ENCODE assay signal across 12 cellular contexts in genomic region chr7:121504478-121504877, GRCh38.
DNase-seq lines count a peak whose midpoint lies in the region; ATAC-seq, FAIRE-seq and TF ChIP-seq lines count a peak whose summit lies in the region.
"Had no signal": no experiment of that assay in that cellular context is flagged by ENCODE, and none has a peak within 500 bp of the region (broad histone marks: within the 10 kb centered on the region; RNA-seq: fewer than 3 reads in every experiment).

No MANE protein-coding gene starts in this region.

- peak overlapping the region; percentile 22; the same call in 1 of the 2 replicates for H2AFZ ChIP-seq in PC-3 (ENCODE audit: low read length)
- H2AFZ ChIP-seq in H1 (ENCODE audit: low read length): no peak overlapping the region

- H2BK15ac ChIP-seq in H1 (ENCODE audit: low read length): no peak overlapping the region

- no peak overlapping the region for H3K18ac ChIP-seq in H1 (ENCODE audit: extremely low read depth, low read length)

- H3K27me3 Mint-ChIP-seq in activated naive CD8-positive, alpha-beta T cell treated with anti-CD3 and anti-CD28 coated beads for 36 hours: peaks cover 6% of the 10 kb centered on the region

- no peak overlapping the region for H2BK120ac ChIP-seq in H1 (replicated peaks; ENCODE audit: low read depth, low read length)

- POLR2A ChIA-PET in PC-3 (lab: Charles Lee; ENCODE audit: unreplicated experiment) (interaction anchor here (0.6 to 0.7 kb wide), 2 partner anchors 108 to 427 kb away, joined by 4 to 8 read pairs; partner anchors contain the start of gene FAM3C), H1 (lab: Charles Lee; ENCODE audit: partially characterized antibody) (no interaction called here)

- no TSS peak for BruUV-seq in PC-3 (replicated peaks; lab: Mats Ljungman, UMichigan)

- no peak overlapping the region for H4K91ac ChIP-seq in H1 (replicated peaks; ENCODE audit: insufficient read length, low read length)

- intact Hi-C loops in PC-3 (cut with micrococcal nuclease): loop anchor here (1.0 kb wide), 1 partner anchor 40 kb away; no protein-coding TSS in a partner anchor

- H3K27me3 ChIP-seq in PC-3 (ENCODE audit: low read length) (no peaks in the 10 kb centered on the region), H1 (replicated peaks in 1 of 4; ENCODE audit: control insufficient read depth in 3 of 4, extremely low read depth in 1 of 4, insufficient read depth in 3 of 4, low read length in 3 of 4) (no peaks in the 10 kb centered on the region)

- H3K79me1 ChIP-seq in H1 (ENCODE audit: low read depth, low read length): no peaks in the 10 kb centered on the region

- no peak overlapping the region for H2AK5ac ChIP-seq in H1 (ENCODE audit: low read depth, low read length)

- H3K36me3 Mint-ChIP-seq in activated naive CD8-positive, alpha-beta T cell treated with anti-CD3 and anti-CD28 coated beads for 36 hours: peaks cover 10% of the 10 kb centered on the region

- peaks cover 6% of the 10 kb centered on the region; the same call in 1 of the 2 replicates for H3K36me3 ChIP-seq in PC-3 (ENCODE audit: low read depth, low read length)
- H3K36me3 ChIP-seq in H1 (ENCODE audit: control insufficient read depth in 2 of 4, insufficient read depth in 4 of 4, low read length in 3 of 4): peaks cover 0 to 4% (median 0%) of the 10 kb centered on the region in 4 experiments; a peak in 2 of 8 replicates

- no peaks in the 10 kb centered on the region for H3K79me2 ChIP-seq in PC-3 (ENCODE audit: low read length)
- H3K79me2 ChIP-seq in H1 (ENCODE audit: control insufficient read depth in 1 of 2, insufficient read depth in 2 of 2, low read length in 2 of 2): no peaks in the 10 kb centered on the region

- no peak overlapping the region for H4K5ac ChIP-seq in H1 (ENCODE audit: insufficient read length, low read depth, low read length)

- 72% methylated on average over 5 of the region's 5 CpGs; no CpG with 5 or more reads in 1 of the 2 experiments for WGBS in H1 (ENCODE audit: extremely low coverage in 1 of 2, insufficient coverage in 1 of 2, insufficient read length in 1 of 2, insufficient replicate concordance in 2 of 2, low coverage in 1 of 2, low lambda C conversion rate in 2 of 2, missing lambda C conversion rate in 1 of 2), 2 experiments

- H3K56ac ChIP-seq in H1 (replicated peaks; ENCODE audit: insufficient read length, low read depth, low read length): no peak overlapping the region

- no peak overlapping the region for H2BK12ac ChIP-seq in H1 (ENCODE audit: low read depth, low read length)

- no peak for TF ChIP-seq CTCF in PC-3 (conservative IDR thresholded peaks at IDR 0.05; ENCODE audit: low read depth, low read length)
- TF ChIP-seq CTCF in H1 (IDR thresholded peaks at IDR 0.05; ENCODE audit: control extremely low read depth in 1 of 3, insufficient read depth in 1 of 3, low read depth in 1 of 3, low read length in 3 of 3): no peak

- no peak overlapping the region for H4K8ac ChIP-seq in H1 (ENCODE audit: extremely low read depth, insufficient read depth, low read length)

- no peak overlapping the region for H2BK20ac ChIP-seq in H1 (ENCODE audit: low read length)

- H3K14ac ChIP-seq in H1 (ENCODE audit: insufficient read length): no peak overlapping the region

- FAIRE-seq in H1 (lab: Jason Lieb, UNC): no peak
- FAIRE-seq: TTC549 had no signal

- H3K23ac ChIP-seq in H1 (ENCODE audit: insufficient read length): no peak overlapping the region

- CTCF ChIA-PET in PC-3 (lab: Charles Lee): interaction anchor here (0.7 kb wide), 1 partner anchor 138 kb away, joined by 3 read pairs; no protein-coding TSS in a partner anchor
- CTCF ChIA-PET in H1 (lab: Charles Lee; ENCODE audit: partially characterized antibody): interaction anchor here (0.5 to 1.2 kb wide), 2 partner anchors 10 to 68 kb away, joined by 3 to 5 read pairs; no protein-coding TSS in a partner anchor

- DNase-seq in AG20443 (ENCODE audit: low spot score) (peak; percentile 83), PC-3 (peak; percentile 76), H1 (ENCODE audit: low read depth in 1 of 2, low spot score in 2 of 2) (no peak), myocyte (ENCODE audit: low read depth) (peak; percentile 77), KG1 (lab: John Stamatoyannopoulos, UW) (no peak)
- DNase-seq in activated naive CD8-positive, alpha-beta T cell treated with anti-CD3 and anti-CD28 coated beads for 36 hours: no peak
- DNase-seq: CD8-positive, alpha-beta memory T cell; NCI-H748 treated with DMSO at 0.1 percent for 48 hours had no signal

- H3K4me3 Mint-ChIP-seq in activated naive CD8-positive, alpha-beta T cell treated with anti-CD3 and anti-CD28 coated beads for 36 hours: no peak overlapping the region
- H3K4me3 Mint-ChIP-seq: activated naive CD4-positive, alpha-beta T cell treated with anti-CD3 and anti-CD28 coated beads, Interleukin-2, amount 50 U/mL, for 24 hours; CD8-positive, alpha-beta memory T cell had no signal

- H3K4me2 ChIP-seq in PC-3 (ENCODE audit: low read length) (peak overlapping the region; percentile 11; the same call in 1 of the 2 replicates), H1 (ENCODE audit: insufficient read depth in 1 of 2, low read depth in 2 of 2, low read length in 2 of 2) (no peak overlapping the region)

- H4K20me1 ChIP-seq in PC-3 (ENCODE audit: low read length) (no peaks in the 10 kb centered on the region), H1 (replicated peaks in 1 of 2; ENCODE audit: control insufficient read depth in 1 of 2, insufficient read depth in 2 of 2, low read length in 2 of 2) (no peaks in the 10 kb centered on the region)

- no peak overlapping the region for H2BK5ac ChIP-seq in H1 (ENCODE audit: low read depth, low read length)

- H3K27ac ChIP-seq in PC-3 (ENCODE audit: low read length) (peak overlapping the region; percentile 14), H1 (ENCODE audit: low read depth, low read length) (peak overlapping the region; percentile 35; the same call in 1 of the 2 replicates)

- TF ChIP-seq EP300 in H1 (IDR thresholded peaks at IDR 0.05; ENCODE audit: borderline replicate concordance in 1 of 2, low read depth in 2 of 2, low read length in 2 of 2): no peak

- H3F3A ChIP-seq in PC-3 (ENCODE audit: low read length, unreplicated experiment): peaks cover 6% of the 10 kb centered on the region

- H3K4ac ChIP-seq in H1 (replicated peaks; ENCODE audit: insufficient read length, low read depth, low read length): no peak overlapping the region

- no peaks in the 10 kb centered on the region for H3K9me2 ChIP-seq in PC-3 (replicated peaks; ENCODE audit: low read length)

- H3K4me1 ChIP-seq in PC-3 (ENCODE audit: insufficient read depth, low read length): 0 out of 2 replicates have a peak, but pooled peaks cover 6% of the 10 kb centered on the region
- peaks cover 0 to 4% (median 0%) of the 10 kb centered on the region in 4 experiments; a peak in 2 of 7 replicates for H3K4me1 ChIP-seq in H1 (replicated peaks in 1 of 4; ENCODE audit: control insufficient read depth in 3 of 4, insufficient read depth in 4 of 4, low read length in 3 of 4)

- peaks cover 22% of the 10 kb centered on the region for H3K9me3 ChIP-seq in PC-3 (ENCODE audit: low read length)
- H3K9me3 ChIP-seq in H1 (ENCODE audit: insufficient read depth in 2 of 2, low read depth in 1 of 2, low read length in 1 of 2): no peaks in the 10 kb centered on the region

- no peaks in the 10 kb centered on the region for H3K23me2 ChIP-seq in H1 (ENCODE audit: low read depth, low read length)

- H3K9ac ChIP-seq in PC-3 (ENCODE audit: low read length) (no peak overlapping the region), H1 (replicated peaks in 1 of 4; ENCODE audit: extremely low read depth in 1 of 4, low read depth in 3 of 4, low read length in 3 of 4) (no peak overlapping the region)

- H3K9me3 Mint-ChIP-seq in activated naive CD8-positive, alpha-beta T cell treated with anti-CD3 and anti-CD28 coated beads for 36 hours: peaks cover 35% of the 10 kb centered on the region
- H3K9me3 Mint-ChIP-seq: activated naive CD4-positive, alpha-beta T cell treated with anti-CD3 and anti-CD28 coated beads, Interleukin-2, amount 50 U/mL, for 24 hours had no signal

- ATAC-seq in PC-3 (peak; percentile 95), HG03378 (IDR thresholded peaks at IDR 0.05; ENCODE audit: unreplicated experiment) (no peak), GM18861 (IDR thresholded peaks at IDR 0.05; ENCODE audit: unreplicated experiment) (no peak)

- peaks cover 16% of the 10 kb centered on the region for H3K4me1 Mint-ChIP-seq in activated naive CD8-positive, alpha-beta T cell treated with anti-CD3 and anti-CD28 coated beads for 36 hours
- H3K4me1 Mint-ChIP-seq: activated naive CD4-positive, alpha-beta T cell treated with anti-CD3 and anti-CD28 coated beads, Interleukin-2, amount 50 U/mL, for 24 hours; CD8-positive, alpha-beta memory T cell had no signal

- TF ChIP-seq RAD21 in H1 (IDR thresholded peaks at IDR 0.05 in 1 of 2, conservative IDR thresholded peaks at IDR 0.05 in 1 of 2; ENCODE audit: low read depth in 2 of 2, low read length in 2 of 2): no peak

- H3K27ac Mint-ChIP-seq in activated naive CD8-positive, alpha-beta T cell treated with anti-CD3 and anti-CD28 coated beads for 36 hours: no peak overlapping the region
- H3K27ac Mint-ChIP-seq: activated naive CD4-positive, alpha-beta T cell treated with anti-CD3 and anti-CD28 coated beads, Interleukin-2, amount 50 U/mL, for 24 hours; CD8-positive, alpha-beta memory T cell had no signal

- no peak for TF ChIP-seq POLR2A in H1 (IDR thresholded peaks at IDR 0.05; ENCODE audit: control extremely low read depth in 1 of 2, low read depth in 2 of 2, low read length in 2 of 2)

- 0 out of 2 replicates have a peak overlapping the region, but pooled peaks have one; percentile 7 for H3K4me3 ChIP-seq in PC-3 (ENCODE audit: low read length)
- no peak overlapping the region for H3K4me3 ChIP-seq in H1 (ENCODE audit: extremely low read depth in 1 of 4, insufficient read depth in 2 of 4, low read depth in 3 of 4, low read length in 4 of 4)

TF ChIP-seq in H1, 55 proteins besides CTCF, POLR2A, EP300 and RAD21:
- no peak for TF ChIP-seq CREB1 (IDR thresholded peaks at IDR 0.05)
- TF ChIP-seq JUND (IDR thresholded peaks at IDR 0.05; ENCODE audit: low read length): peak; percentile 88

Comparison
In these comparisons a context has a peak if more than half of its experiments do, and no peak if none do; other contexts are left out.
1. DNase-seq: peak in AG20443 (single experiment), PC-3 (single experiment) and myocyte (single experiment); none in H1 (0 of 2), activated naive CD8-positive, alpha-beta T cell treated with anti-CD3 and anti-CD28 coated beads for 36 hours (single experiment) and KG1 (single experiment).